Comparison of ENCODE assay signal across 18 cellular contexts in the genomic region with DNA sequence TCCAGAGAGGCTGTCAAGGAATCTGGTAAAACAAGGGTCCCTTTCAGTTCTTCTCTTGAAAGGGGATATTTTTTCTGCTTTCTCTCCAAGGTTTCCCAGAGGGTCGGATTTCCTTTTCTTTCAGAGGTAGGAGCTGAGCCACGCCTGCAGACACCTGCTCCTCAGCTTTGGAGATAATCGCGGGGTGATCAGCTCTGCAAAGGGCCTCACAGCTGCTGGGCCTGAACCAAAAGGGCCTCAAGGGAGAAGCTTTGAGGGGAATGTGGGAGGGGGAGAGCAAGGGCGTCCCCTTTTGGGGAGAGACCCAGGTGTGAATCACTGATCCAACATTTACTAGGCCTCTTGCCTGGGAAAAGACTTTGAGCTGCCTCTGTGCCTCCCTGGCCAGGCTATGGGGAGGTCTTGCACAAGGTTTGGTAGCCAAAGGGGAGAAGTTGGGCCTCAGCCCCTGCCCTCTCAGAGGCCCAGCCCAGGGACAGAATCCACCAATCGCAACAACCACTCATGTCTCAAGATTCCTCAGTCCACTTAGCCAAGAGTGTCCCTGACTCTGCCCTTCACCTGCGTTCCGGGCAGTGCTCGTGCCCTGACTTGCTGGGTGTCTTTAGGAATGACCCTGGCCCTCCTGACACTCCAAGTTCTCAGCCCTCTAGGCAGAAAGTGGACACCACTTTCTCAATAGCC. TPM values are rescaled to one million over a fixed set of nuclear protein-coding genes. Genes with fewer than 3 reads are reported as not detected.
DNase-seq lines count a peak whose midpoint lies in the region; ATAC-seq, FAIRE-seq and TF ChIP-seq lines count a peak whose summit lies in the region.
"Had no signal": no experiment of that assay in that cellular context is flagged by ENCODE, and none has a peak within 500 bp of the region (broad histone marks: within the 10 kb centered on the region; RNA-seq: fewer than 3 reads in every experiment).

No MANE protein-coding gene starts in this region.

- H3K27me3 ChIP-seq in CD4-positive, alpha-beta T cell (ENCODE audit: control insufficient read depth, insufficient read depth, low read length) = no peaks in the 10 kb centered on the region
- H3K27me3 ChIP-seq: ovary, SJSA1 had no signal

- H3K36me3 Mint-ChIP-seq in brain = no peaks in the 10 kb centered on the region
- H3K36me3 Mint-ChIP-seq in stimulated activated effector memory CD8-positive, alpha-beta T cell treated with anti-CD3 and anti-CD28 coated beads, Interleukin-12 subunit alpha, Interleukin-12 subunit beta, amount 100 ng/mL, for 72 hours = no peaks in the 10 kb centered on the region
- H3K36me3 Mint-ChIP-seq in CD4-positive, alpha-beta T cell (ENCODE audit: low read depth) = no peaks in the 10 kb centered on the region
- H3K36me3 Mint-ChIP-seq: activated naive CD4-positive, alpha-beta T cell treated with anti-CD3 and anti-CD28 coated beads, Interleukin-2, amount 50 U/mL, for 24 hours; CD8-positive, alpha-beta memory T cell; IgD-negative memory B cell had no signal

- H3K27ac Mint-ChIP-seq in brain = peak overlapping the region in 3 of 5 experiments; percentile 30 to 91 (median 84)
- peak overlapping the region; percentile 23 for H3K27ac Mint-ChIP-seq in stimulated activated effector memory CD8-positive, alpha-beta T cell treated with anti-CD3 and anti-CD28 coated beads, Interleukin-12 subunit alpha, Interleukin-12 subunit beta, amount 100 ng/mL, for 72 hours
- no peak overlapping the region for H3K27ac Mint-ChIP-seq in CD4-positive, alpha-beta T cell
- H3K27ac Mint-ChIP-seq: activated CD4-positive, alpha-beta T cell treated with anti-CD3 and anti-CD28 coated beads, Interleukin-2, amount 10 ng/mL, durations not matched to agents 24 days and 14 days had no signal

- H3K4me3 Mint-ChIP-seq in brain = no peak overlapping the region
- H3K4me3 Mint-ChIP-seq in stimulated activated effector memory CD8-positive, alpha-beta T cell treated with anti-CD3 and anti-CD28 coated beads, Interleukin-12 subunit alpha, Interleukin-12 subunit beta, amount 100 ng/mL, for 72 hours = no peak overlapping the region
- H3K4me3 Mint-ChIP-seq in CD4-positive, alpha-beta T cell = no peak overlapping the region
- H3K4me3 Mint-ChIP-seq: activated CD4-positive, alpha-beta T cell treated with anti-CD3 and anti-CD28 coated beads, Interleukin-2, amount 10 ng/mL, durations not matched to agents 24 days and 14 days; activated naive CD4-positive, alpha-beta T cell treated with anti-CD3 and anti-CD28 coated beads, Interleukin-2, amount 50 U/mL, for 24 hours; CD8-positive, alpha-beta memory T cell had no signal

- H3K27me3 Mint-ChIP-seq in brain = peaks cover 5% of the 10 kb centered on the region
- no peaks in the 10 kb centered on the region for H3K27me3 Mint-ChIP-seq in CD4-positive, alpha-beta T cell
- H3K27me3 Mint-ChIP-seq: activated CD4-positive, alpha-beta T cell treated with anti-CD3 and anti-CD28 coated beads, Interleukin-2, amount 10 ng/mL, durations not matched to agents 24 days and 14 days; activated naive CD4-positive, alpha-beta T cell treated with anti-CD3 and anti-CD28 coated beads, Interleukin-2, amount 50 U/mL, for 24 hours; CD8-positive, alpha-beta memory T cell; IgD-negative memory B cell had no signal

- intact Hi-C loops in CD4-positive, alpha-beta T cell (cut with DNase I, micrococcal nuclease) = no loop called here

- peaks cover 67% of the 10 kb centered on the region for H3K4me1 Mint-ChIP-seq in brain
- H3K4me1 Mint-ChIP-seq in stimulated activated effector memory CD8-positive, alpha-beta T cell treated with anti-CD3 and anti-CD28 coated beads, Interleukin-12 subunit alpha, Interleukin-12 subunit beta, amount 100 ng/mL, for 72 hours = no peaks in the 10 kb centered on the region
- H3K4me1 Mint-ChIP-seq in CD4-positive, alpha-beta T cell (ENCODE audit: low read depth) = no peaks in the 10 kb centered on the region
- H3K4me1 Mint-ChIP-seq: activated CD4-positive, alpha-beta T cell treated with anti-CD3 and anti-CD28 coated beads, Interleukin-2, amount 10 ng/mL, durations not matched to agents 24 days and 14 days; activated naive CD4-positive, alpha-beta T cell treated with anti-CD3 and anti-CD28 coated beads, Interleukin-2, amount 50 U/mL, for 24 hours; CD8-positive, alpha-beta memory T cell had no signal

- H3K9me3 ChIP-seq in CD4-positive, alpha-beta T cell (ENCODE audit: control insufficient read depth, low read length) = no peaks in the 10 kb centered on the region
- H3K9me3 ChIP-seq: mucosa of descending colon, ovary, SJSA1 had no signal

- H3K27ac ChIP-seq in CD4-positive, alpha-beta T cell (ENCODE audit: low read depth, low read length) = no peak overlapping the region
- H3K27ac ChIP-seq: ovary, SJSA1 had no signal

- TF ChIP-seq CTCF in brain (conservative IDR thresholded peaks at IDR 0.05) = no peak
- TF ChIP-seq CTCF in CD4-positive, alpha-beta T cell (IDR thresholded peaks at IDR 0.05) = no peak

- H3K9me3 Mint-ChIP-seq in brain = no peaks in the 10 kb centered on the region
- no peaks in the 10 kb centered on the region for H3K9me3 Mint-ChIP-seq in stimulated activated effector memory CD8-positive, alpha-beta T cell treated with anti-CD3 and anti-CD28 coated beads, Interleukin-12 subunit alpha, Interleukin-12 subunit beta, amount 100 ng/mL, for 72 hours
- H3K9me3 Mint-ChIP-seq in CD4-positive, alpha-beta T cell = no peaks in the 10 kb centered on the region
- H3K9me3 Mint-ChIP-seq: activated CD4-positive, alpha-beta T cell treated with anti-CD3 and anti-CD28 coated beads, Interleukin-2, amount 10 ng/mL, durations not matched to agents 24 days and 14 days; activated naive CD4-positive, alpha-beta T cell treated with anti-CD3 and anti-CD28 coated beads, Interleukin-2, amount 50 U/mL, for 24 hours; CD8-positive, alpha-beta memory T cell; IgD-negative memory B cell had no signal

- peak; percentile 30 for DNase-seq in NCI-H2196 (lab: John Stamatoyannopoulos, UW; ENCODE audit: unreplicated experiment)
- no peak for DNase-seq in NCI-H2196 treated with DMSO at 0.1 percent for 48 hours (lab: John Stamatoyannopoulos, UW; ENCODE audit: unreplicated experiment)
- peak; percentile 15 for DNase-seq in NCI-H146 treated with DMSO at 0.1 percent for 48 hours (lab: John Stamatoyannopoulos, UW; ENCODE audit: unreplicated experiment)
- no peak for DNase-seq in stimulated activated effector memory CD8-positive, alpha-beta T cell treated with anti-CD3 and anti-CD28 coated beads, Interleukin-12 subunit alpha, Interleukin-12 subunit beta, amount 100 ng/mL, for 72 hours (ENCODE audit: low spot score in 2 of 2)
- DNase-seq in CD4-positive, alpha-beta T cell = no peak
- DNase-seq in GM19239 (ENCODE audit: insufficient read length, low spot score) = no peak
- no peak for DNase-seq in NAMALWA (ENCODE audit: low spot score)
- DNase-seq: ACHN; activated CD4-positive, alpha-beta T cell treated with anti-CD3 and anti-CD28 coated beads, Interleukin-2, amount 10 ng/mL, durations not matched to agents 24 days and 14 days; CD8-positive, alpha-beta memory T cell; kidney; mucosa of descending colon; NCI-H1694; ovary had no signal

- POLR2A ChIA-PET in CD4-positive, alpha-beta T cell (lab: Charles Lee) = no interaction called here

- no peak for FAIRE-seq in GM19239 (lab: Jason Lieb, UNC)
- FAIRE-seq: kidney had no signal

- peak; percentile 13 for ATAC-seq in stimulated activated effector memory CD8-positive, alpha-beta T cell treated with anti-CD3 and anti-CD28 coated beads, Interleukin-12 subunit alpha, Interleukin-12 subunit beta, amount 100 ng/mL, for 72 hours
- ATAC-seq in CD4-positive, alpha-beta T cell (ENCODE audit: poor library complexity) = no peak
- ATAC-seq: mucosa of descending colon had no signal

- CTCF ChIA-PET in CD4-positive, alpha-beta T cell (lab: Charles Lee) = no interaction called here

RNA-seq across cellular contexts. Expression of a gene that starts 14.0 kb away (rescaled TPM):
- 75.8 TPM for polyA plus RNA-seq in brain (ENCODE audit: insufficient read depth, low read depth, low replicate concordance)
- 1 to 10 TPM; 3.5 to 4.6 TPM for total RNA-seq in CD4-positive, alpha-beta T cell

Comparison
In these comparisons a context has a peak if more than half of its experiments do, and no peak if none do; other contexts are left out.
1. DNase-seq: peak in NCI-H2196 (single experiment) and NCI-H146 treated with DMSO at 0.1 percent for 48 hours (single experiment); none in NCI-H2196 treated with DMSO at 0.1 percent for 48 hours (single experiment), stimulated activated effector memory CD8-positive, alpha-beta T cell treated with anti-CD3 and anti-CD28 coated beads, Interleukin-12 subunit alpha, Interleukin-12 subunit beta, amount 100 ng/mL, for 72 hours (0 of 2), CD4-positive, alpha-beta T cell (0 of 10), GM19239 (single experiment) and NAMALWA (single experiment).